1 cellular context compared by ENCODE assay signal in genomic region chr22:36486619-36487384, GRCh38.
TF ChIP-seq lines count a peak whose summit lies in the region.

No MANE protein-coding gene starts in this region.

TF ChIP-seq in IMR-90, 13 proteins besides CTCF, POLR2A, EP300 and RAD21:
- TF ChIP-seq CEBPB (IDR thresholded peaks at IDR 0.05; ENCODE audit: low read depth, low read length) = no peak
- no peak for TF ChIP-seq RCOR1 (IDR thresholded peaks at IDR 0.05; ENCODE audit: insufficient replicate concordance, low read length)
- no peak for TF ChIP-seq CHD1 (IDR thresholded peaks at IDR 0.05; ENCODE audit: low read depth, low read length)
- peak; percentile 75 for TF ChIP-seq SMC3 (IDR thresholded peaks at IDR 0.05; ENCODE audit: low read depth, low read length)
